In genomic region chr4:6684656-6685055, GRCh38 we compare ENCODE assay signal across 1 cellular context.
TF ChIP-seq lines count a peak whose summit lies in the region.

No MANE protein-coding gene starts in this region.

TF ChIP-seq in HepG2, 621 proteins besides CTCF, POLR2A, EP300 and RAD21:
- no peak for TF ChIP-seq ZBTB7A (CRISPR knock-in tag; IDR thresholded peaks at IDR 0.05)
- TF ChIP-seq, protein P1, sequence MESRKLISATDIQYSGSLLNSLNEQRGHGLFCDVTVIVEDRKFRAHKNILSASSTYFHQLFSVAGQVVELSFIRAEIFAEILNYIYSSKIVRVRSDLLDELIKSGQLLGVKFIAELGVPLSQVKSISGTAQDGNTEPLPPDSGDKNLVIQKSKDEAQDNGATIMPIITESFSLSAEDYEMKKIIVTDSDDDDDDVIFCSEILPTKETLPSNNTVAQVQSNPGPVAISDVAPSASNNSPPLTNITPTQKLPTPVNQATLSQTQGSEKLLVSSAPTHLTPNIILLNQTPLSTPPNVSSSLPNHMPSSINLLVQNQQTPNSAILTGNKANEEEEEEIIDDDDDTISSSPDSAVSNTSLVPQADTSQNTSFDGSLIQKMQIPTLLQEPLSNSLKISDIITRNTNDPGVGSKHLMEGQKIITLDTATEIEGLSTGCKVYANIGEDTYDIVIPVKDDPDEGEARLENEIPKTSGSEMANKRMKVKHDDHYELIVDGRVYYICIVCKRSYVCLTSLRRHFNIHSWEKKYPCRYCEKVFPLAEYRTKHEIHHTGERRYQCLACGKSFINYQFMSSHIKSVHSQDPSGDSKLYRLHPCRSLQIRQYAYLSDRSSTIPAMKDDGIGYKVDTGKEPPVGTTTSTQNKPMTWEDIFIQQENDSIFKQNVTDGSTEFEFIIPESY (CRISPR knock-in tag; IDR thresholded peaks at IDR 0.05), result peak; percentile 42; the same call in 1 of the 2 replicates
TF ChIP-seq in HepG2: peak in this region for 1.
